Comparison of ENCODE assay signal across 10 cellular contexts in the genomic region with DNA sequence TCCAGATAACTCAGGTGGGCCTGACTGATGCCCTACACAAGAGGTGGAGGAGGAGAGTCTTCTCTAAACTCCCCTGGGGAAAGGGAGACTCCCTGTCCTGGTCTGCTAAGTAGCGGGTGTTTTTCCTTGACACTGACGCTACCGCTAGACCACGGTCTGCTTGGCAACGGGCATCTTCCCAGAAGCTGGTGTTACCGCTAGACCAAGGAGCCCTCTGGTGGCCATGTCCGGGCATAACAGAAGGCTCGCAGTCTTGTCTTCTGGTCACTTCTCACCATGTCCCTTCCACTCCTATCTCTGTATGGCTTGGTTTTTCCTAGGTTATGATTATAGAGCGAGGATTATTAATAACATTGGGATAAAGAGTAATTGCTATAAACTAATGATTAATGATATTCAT.
DNase-seq lines count a peak whose midpoint lies in the region; TF ChIP-seq lines count a peak whose summit lies in the region.
"Had no signal": no experiment of that assay in that cellular context is flagged by ENCODE, and none has a peak within 500 bp of the region (broad histone marks: within the 10 kb centered on the region; RNA-seq: fewer than 3 reads in every experiment).

No MANE protein-coding gene starts in this region.

- no peaks in the 10 kb centered on the region for H3K27me3 Mint-ChIP-seq in activated T-cell treated with anti-CD3 and anti-CD28 coated beads, Interleukin-2, amount 50 U/mL, for 24 hours

- peaks cover 45% of the 10 kb centered on the region for H3K4me1 Mint-ChIP-seq in activated T-cell treated with anti-CD3 and anti-CD28 coated beads, Interleukin-2, amount 50 U/mL, for 24 hours (ENCODE audit: low read depth)

- TF ChIP-seq CTCF in WERI-Rb-1 (IDR thresholded peaks at IDR 0.05; ENCODE audit: low read depth, low read length): peak; percentile 79

- H3K9me3 Mint-ChIP-seq in activated T-cell treated with anti-CD3 and anti-CD28 coated beads, Interleukin-2, amount 50 U/mL, for 24 hours: no peaks in the 10 kb centered on the region

- no peaks in the 10 kb centered on the region for H3K36me3 Mint-ChIP-seq in activated T-cell treated with anti-CD3 and anti-CD28 coated beads, Interleukin-2, amount 50 U/mL, for 24 hours (ENCODE audit: low read depth)

- H3K36me3 ChIP-seq in WERI-Rb-1: no peaks in the 10 kb centered on the region

- no peaks in the 10 kb centered on the region for H3K9me3 ChIP-seq in WERI-Rb-1 (ENCODE audit: severe bottlenecking)

- H3K4me3 Mint-ChIP-seq in activated T-cell treated with anti-CD3 and anti-CD28 coated beads, Interleukin-2, amount 50 U/mL, for 24 hours: no peak overlapping the region

- H3K27ac ChIP-seq in WERI-Rb-1: no peak overlapping the region
- H3K27ac ChIP-seq: parathyroid adenoma had no signal

- DNase-seq in activated T-cell treated with anti-CD3 and anti-CD28 coated beads, Interleukin-2, amount 50 U/mL, for 48 hours: peak; percentile 63 to 67
- no peak for DNase-seq in activated T-cell treated with anti-CD3 and anti-CD28 coated beads, Interleukin-2, amount 50 U/mL, for 24 hours
- peak; percentile 7 for DNase-seq in HT-29 (ENCODE audit: low spot score)
- DNase-seq in WERI-Rb-1: peak; percentile 39
- DNase-seq in stimulated activated CD4-positive, alpha-beta T cell treated with anti-CD3 and anti-CD28 coated beads, Interleukin-4, amount 100 ng/mL, for 1 hour: peak; percentile 15
- no peak for DNase-seq in anterior cingulate cortex (lab: John Stamatoyannopoulos, UW)
- no peak for DNase-seq in NCI-H1105 (lab: John Stamatoyannopoulos, UW)
- DNase-seq in activated effector memory CD4-positive, alpha-beta T cell treated with anti-CD3 and anti-CD28 coated beads, Interleukin-2, amount 50 U/mL, for 16 hours: no peak
- DNase-seq: NCI-H345 had no signal

- H3K27ac Mint-ChIP-seq in activated T-cell treated with anti-CD3 and anti-CD28 coated beads, Interleukin-2, amount 50 U/mL, for 24 hours: no peak overlapping the region

- H3K27me3 ChIP-seq in WERI-Rb-1 (ENCODE audit: insufficient read depth, low read depth, severe bottlenecking): peaks cover 24% of the 10 kb centered on the region

- no peak overlapping the region for H3K4me3 ChIP-seq in WERI-Rb-1 (ENCODE audit: low read depth, low read length)

Comparison
In these comparisons a context has a peak if more than half of its experiments do, and no peak if none do; other contexts are left out.
1. DNase-seq: peak in activated T-cell treated with anti-CD3 and anti-CD28 coated beads, Interleukin-2, amount 50 U/mL, for 48 hours (2 of 2), HT-29 (single experiment), WERI-Rb-1 (single experiment) and stimulated activated CD4-positive, alpha-beta T cell treated with anti-CD3 and anti-CD28 coated beads, Interleukin-4, amount 100 ng/mL, for 1 hour (single experiment); none in activated T-cell treated with anti-CD3 and anti-CD28 coated beads, Interleukin-2, amount 50 U/mL, for 24 hours (single experiment), anterior cingulate cortex (0 of 58), NCI-H1105 (single experiment) and activated effector memory CD4-positive, alpha-beta T cell treated with anti-CD3 and anti-CD28 coated beads, Interleukin-2, amount 50 U/mL, for 16 hours (single experiment).